In the genomic region with DNA sequence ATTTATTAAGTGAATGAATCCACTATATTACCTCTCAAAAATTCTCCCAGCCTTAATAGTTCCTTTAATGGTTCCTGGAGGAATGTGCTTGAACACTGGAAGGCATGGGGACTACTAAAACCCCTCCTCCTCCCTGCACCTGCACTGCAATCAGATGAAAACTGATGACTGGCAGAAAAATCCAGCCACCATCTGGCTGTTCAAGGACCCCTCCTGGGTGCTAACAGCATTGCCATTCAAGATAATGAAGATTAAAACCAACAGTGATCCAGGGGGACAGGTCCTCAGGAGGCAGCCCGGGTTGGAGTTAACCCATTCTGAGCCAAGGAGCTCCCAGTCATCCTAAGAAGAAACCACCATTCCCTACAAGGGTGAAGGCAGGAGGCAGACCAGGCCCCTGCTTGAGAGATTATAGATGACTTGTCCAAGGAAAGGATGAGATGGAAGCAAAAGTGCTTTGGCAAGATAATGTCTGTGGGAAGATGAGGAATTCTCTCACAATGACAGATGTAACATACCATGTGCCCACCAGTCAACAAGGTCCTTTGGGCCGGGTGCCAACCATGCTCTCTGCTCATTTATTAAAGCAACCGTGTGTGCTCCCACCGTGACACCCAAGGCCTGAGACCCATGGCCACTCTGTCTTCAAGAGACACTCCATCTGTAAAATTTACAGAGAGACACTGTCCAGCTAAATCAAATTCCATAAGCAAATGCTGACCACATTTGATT, we compare ENCODE assay signal across 20 cellular contexts.
A peak's percentile ranks its signal among the peaks of the same experiment; 100 is the strongest.
DNase-seq lines count a peak whose midpoint lies in the region; ATAC-seq and TF ChIP-seq lines count a peak whose summit lies in the region.
"Had no signal": no experiment of that assay in that cellular context is flagged by ENCODE, and none has a peak within 500 bp of the region (broad histone marks: within the 10 kb centered on the region; RNA-seq: fewer than 3 reads in every experiment).

No MANE protein-coding gene starts in this region.

- H3K27me3 ChIP-seq in MM.1S (replicated peaks; ENCODE audit: insufficient read depth, low read length) = no peaks in the 10 kb centered on the region
- H3K27me3 ChIP-seq in mesendoderm (ENCODE audit: insufficient read depth, low read length, poor library complexity) = no peaks in the 10 kb centered on the region
- H3K27me3 ChIP-seq in GM23248 (replicated peaks; ENCODE audit: insufficient read depth) = no peaks in the 10 kb centered on the region
- H3K27me3 ChIP-seq: adrenal gland, pancreas, Peyer's patch, thyroid gland had no signal

- H4K8ac ChIP-seq in mesendoderm (ENCODE audit: low read depth, low read length) = no peak overlapping the region

- peaks cover 91% of the 10 kb centered on the region for H3K79me2 ChIP-seq in MM.1S (ENCODE audit: low read length)
- H3K79me2 ChIP-seq in mesendoderm (ENCODE audit: control insufficient read depth, insufficient read depth, low read length) = peaks cover 9% of the 10 kb centered on the region
- H3K79me2 ChIP-seq in GM23248 (ENCODE audit: insufficient read depth) = no peaks in the 10 kb centered on the region

- H3K27ac ChIP-seq in MM.1S (ENCODE audit: low read length) = no peak overlapping the region
- H3K27ac ChIP-seq in mesendoderm (ENCODE audit: low read depth, low read length) = no peak overlapping the region
- no peak overlapping the region for H3K27ac ChIP-seq in GM23248
- H3K27ac ChIP-seq: adrenal gland, pancreas, Peyer's patch, SK-N-MC, thyroid gland had no signal

- H2AK5ac ChIP-seq in mesendoderm (ENCODE audit: low read length) = no peak overlapping the region

- H3K4me1 ChIP-seq in MM.1S (ENCODE audit: low read length) = peaks cover 25% of the 10 kb centered on the region
- peaks cover 10% of the 10 kb centered on the region for H3K4me1 ChIP-seq in mesendoderm (ENCODE audit: control insufficient read depth, low read depth, low read length)
- H3K4me1 ChIP-seq in GM23248 (ENCODE audit: insufficient read depth) = no peaks in the 10 kb centered on the region
- H3K4me1 ChIP-seq: Peyer's patch, thyroid gland had no signal

- no peak overlapping the region for H3K18ac ChIP-seq in mesendoderm (ENCODE audit: low read length)

- H3K4me2 ChIP-seq in MM.1S (ENCODE audit: low read depth, low read length) (peak overlapping the region; percentile 10; the same call in 1 of the 2 replicates), mesendoderm (ENCODE audit: low read length) (no peak overlapping the region), GM23248 (ENCODE audit: unreplicated experiment) (no peak overlapping the region)

- no peak overlapping the region for H2BK5ac ChIP-seq in mesendoderm (ENCODE audit: low read length)

- no peak overlapping the region for H3K56ac ChIP-seq in mesendoderm (ENCODE audit: low read length)

- TF ChIP-seq CTCF in MM.1S (IDR thresholded peaks at IDR 0.05; ENCODE audit: low read length) = peak; percentile 34

- H2AFZ ChIP-seq in MM.1S (ENCODE audit: low read length) = no peak overlapping the region
- H2AFZ ChIP-seq in GM23248 = no peak overlapping the region

- H3F3A ChIP-seq in MM.1S (ENCODE audit: insufficient read depth, low read length) = no peaks in the 10 kb centered on the region
- H3F3A ChIP-seq in GM23248 (ENCODE audit: insufficient read depth) = no peaks in the 10 kb centered on the region

- in situ Hi-C loops in GM23248 (cut with MboI) = no loop called here

- no peaks in the 10 kb centered on the region for H4K20me1 ChIP-seq in MM.1S (ENCODE audit: insufficient read depth, low read length)
- no peaks in the 10 kb centered on the region for H4K20me1 ChIP-seq in GM23248 (ENCODE audit: insufficient read depth)

- no peak overlapping the region for H4K5ac ChIP-seq in mesendoderm (ENCODE audit: low read length)

- no peak overlapping the region for H2BK15ac ChIP-seq in mesendoderm (replicated peaks; ENCODE audit: low read depth)

- ATAC-seq in HG02798 (IDR thresholded peaks at IDR 0.05; ENCODE audit: poor library complexity, unreplicated experiment) = no peak
- ATAC-seq: pancreas, sciatic nerve had no signal

- H2BK120ac ChIP-seq in mesendoderm (ENCODE audit: low read depth, low read length) = no peak overlapping the region

- H3K36me3 ChIP-seq in MM.1S (replicated peaks; ENCODE audit: insufficient read depth, low read length) (no peaks in the 10 kb centered on the region), mesendoderm (ENCODE audit: control insufficient read depth, insufficient read depth, low read length) (no peaks in the 10 kb centered on the region), GM23248 (ENCODE audit: low read depth) (no peaks in the 10 kb centered on the region)
- H3K36me3 ChIP-seq: adrenal gland, pancreas, Peyer's patch, thyroid gland had no signal

- H3K9me3 ChIP-seq in MM.1S (replicated peaks; ENCODE audit: insufficient read depth, low read length) = no peaks in the 10 kb centered on the region
- H3K9me3 ChIP-seq in GM23248 (ENCODE audit: low read depth) = no peaks in the 10 kb centered on the region
- H3K9me3 ChIP-seq: adrenal gland, pancreas, Peyer's patch, thyroid gland had no signal

- H3K79me1 ChIP-seq in mesendoderm (ENCODE audit: low read length) = no peaks in the 10 kb centered on the region

- no CpG with 5 or more reads among the region's 4 CpGs for WGBS in mesendoderm (ENCODE audit: extremely low coverage, insufficient coverage, low lambda C conversion rate)
- 58 to 60% methylated on average over 4 of the region's 4 CpGs for WGBS in GM23248 (ENCODE audit: low coverage in 1 of 2, low lambda C conversion rate in 2 of 2, missing lambda C conversion rate in 2 of 2), 2 experiments

- H3K9ac ChIP-seq in MM.1S (ENCODE audit: low read length) (no peak overlapping the region), mesendoderm (ENCODE audit: low read length) (no peak overlapping the region), GM23248 (no peak overlapping the region)

- no peak overlapping the region for H3K23ac ChIP-seq in mesendoderm (ENCODE audit: low read length)

- no peak overlapping the region for H3K4me3 ChIP-seq in MM.1S (ENCODE audit: low read length)
- no peak overlapping the region for H3K4me3 ChIP-seq in mesendoderm (ENCODE audit: low read length)
- no peak overlapping the region for H3K4me3 ChIP-seq in GM23248
- H3K4me3 ChIP-seq: adrenal gland, pancreas, Peyer's patch, SK-N-MC, thyroid gland had no signal

- H3K4ac ChIP-seq in mesendoderm (ENCODE audit: low read depth, low read length) = no peak overlapping the region

- DNase-seq in DMS79 (lab: John Stamatoyannopoulos, UW) = peak; percentile 17
- DNase-seq in MM.1S = peak; percentile 48
- DNase-seq in NCI-H82 treated with DMSO at 0.1 percent for 48 hours (lab: John Stamatoyannopoulos, UW; ENCODE audit: unreplicated experiment) = peak; percentile 70
- peak; percentile 83 for DNase-seq in mesendoderm
- DNase-seq in KG1 (lab: John Stamatoyannopoulos, UW) = no peak
- no peak for DNase-seq in GM23248
- DNase-seq: activated CD4-positive, alpha-beta T cell treated with anti-CD3 and anti-CD28 coated beads for 4 hours; activated effector memory CD4-positive, alpha-beta T cell treated with Interleukin-2 at 50 U/mL for 16 hours; adrenal gland; CD8-positive, alpha-beta memory T cell; naive B cell; NCI-H2081 treated with DMSO at 0.1 percent for 48 hours; NCI-H774; pancreas; Peyer's patch; stimulated activated naive CD4-positive, alpha-beta T cell treated with Interleukin-2 at 50 U/mL for 16 hours; thyroid gland had no signal

- H3K9me2 ChIP-seq in MM.1S (replicated peaks; ENCODE audit: insufficient read depth, low read length) = no peaks in the 10 kb centered on the region
- no peaks in the 10 kb centered on the region for H3K9me2 ChIP-seq in GM23248 (ENCODE audit: insufficient read depth)

Comparison
In these comparisons a context has a peak if more than half of its experiments do, and no peak if none do; other contexts are left out.
1. DNase-seq: peak in DMS79 (single experiment), MM.1S (single experiment), NCI-H82 treated with DMSO at 0.1 percent for 48 hours (single experiment) and mesendoderm (single experiment); none in KG1 (single experiment) and GM23248 (single experiment).